In genomic region chrX:155216179-155216939, GRCh38 we compare ENCODE assay signal across 8 cellular contexts. TPM values are rescaled to one million over a fixed set of nuclear protein-coding genes. Genes with fewer than 3 reads are reported as not detected.
DNase-seq lines count a peak whose midpoint lies in the region; ATAC-seq and TF ChIP-seq lines count a peak whose summit lies in the region.

VBP1 (plus strand) TSS chrX:155216460; CDS start chrX:155216483, 23 bp downstream.

- intact Hi-C loops in activated CD4-positive, alpha-beta T cell treated with anti-CD3 and anti-CD28 coated beads, Interleukin-2, amount 10 ng/mL, durations not matched to agents 24 days and 14 days (cut with micrococcal nuclease): loop anchor here (1.0 to 10.0 kb wide), 7 partner anchors 47 to 396 kb away; partner anchors contain the start of genes FUNDC2, SPRY3 and TMLHE

- peak within 1 kb of the TSS; percentile 90 for H3K27ac Mint-ChIP-seq in activated CD4-positive, alpha-beta T cell treated with anti-CD3 and anti-CD28 coated beads, Interleukin-2, amount 10 ng/mL, durations not matched to agents 24 days and 14 days

- peak; percentile 98 for ATAC-seq in GM19324 (IDR thresholded peaks at IDR 0.05; ENCODE audit: low FRiP score, unreplicated experiment)
- peak; percentile 88 for ATAC-seq in HG03469 (IDR thresholded peaks at IDR 0.05; ENCODE audit: unreplicated experiment)

- peak within 1 kb of the TSS; percentile 80 to 95 (median 89) for H3K27ac ChIP-seq in BLaER1 treated with 17β-estradiol and CSF1 and Interleukin-3, amounts not matched to agents 10 nM and 100 nM
- peak within 1 kb of the TSS; percentile 71 to 94 for H3K27ac ChIP-seq in coronary artery
- peak within 1 kb of the TSS; percentile 87 for H3K27ac ChIP-seq in layer of hippocampus (ENCODE audit: low read depth, low read length)

- H3K4me1 ChIP-seq in BLaER1 treated with 17β-estradiol and CSF1 and Interleukin-3, amounts not matched to agents 10 nM and 100 nM: peaks cover 4 to 22% (median 18%) of the 10 kb centered on the region in 10 experiments; a peak in 14 of 20 replicates

- H3K9me3 Mint-ChIP-seq in activated CD4-positive, alpha-beta T cell treated with anti-CD3 and anti-CD28 coated beads, Interleukin-2, amount 10 ng/mL, durations not matched to agents 24 days and 14 days: no peaks in the 10 kb centered on the region

- H3K36me3 ChIP-seq in BLaER1 treated with 17β-estradiol and CSF1 and Interleukin-3, amounts not matched to agents 10 nM and 100 nM: peaks cover 11 to 19% (median 14%) of the 10 kb centered on the region in 11 experiments

- H3K9me3 ChIP-seq in BLaER1 treated with 17β-estradiol and CSF1 and Interleukin-3, amounts not matched to agents 10 nM and 100 nM (replicated peaks in 1 of 11): peaks cover 0 to 13% (median 10%) of the 10 kb centered on the region in 11 experiments; a peak in 14 of 22 replicates

- H3K4me3 ChIP-seq in BLaER1 treated with 17β-estradiol and CSF1 and Interleukin-3, amounts not matched to agents 10 nM and 100 nM: peak within 1 kb of the TSS; percentile 58 to 81 (median 71)
- H3K4me3 ChIP-seq in coronary artery: peak within 1 kb of the TSS; percentile 80

- peaks cover 4% of the 10 kb centered on the region for H3K36me3 Mint-ChIP-seq in activated CD4-positive, alpha-beta T cell treated with anti-CD3 and anti-CD28 coated beads, Interleukin-2, amount 10 ng/mL, durations not matched to agents 24 days and 14 days (ENCODE audit: low read depth)

- H3K9ac ChIP-seq in BLaER1 treated with 17β-estradiol and CSF1 and Interleukin-3, amounts not matched to agents 10 nM and 100 nM: peak within 1 kb of the TSS; percentile 88 to 92 (median 90)

- peak within 1 kb of the TSS; percentile 99 for H3K4me3 Mint-ChIP-seq in activated CD4-positive, alpha-beta T cell treated with anti-CD3 and anti-CD28 coated beads, Interleukin-2, amount 10 ng/mL, durations not matched to agents 24 days and 14 days

- H4K20me1 ChIP-seq in BLaER1 treated with 17β-estradiol and CSF1 and Interleukin-3, amounts not matched to agents 10 nM and 100 nM: peaks cover 0 to 21% (median 9%) of the 10 kb centered on the region in 11 experiments; a peak in 11 of 22 replicates

- TF ChIP-seq CTCF in coronary artery (IDR thresholded peaks at IDR 0.05): peak; percentile 38

- H3K27me3 Mint-ChIP-seq in activated CD4-positive, alpha-beta T cell treated with anti-CD3 and anti-CD28 coated beads, Interleukin-2, amount 10 ng/mL, durations not matched to agents 24 days and 14 days: no peaks in the 10 kb centered on the region

- peaks cover 19% of the 10 kb centered on the region for H3K4me1 Mint-ChIP-seq in activated CD4-positive, alpha-beta T cell treated with anti-CD3 and anti-CD28 coated beads, Interleukin-2, amount 10 ng/mL, durations not matched to agents 24 days and 14 days

- peaks cover 10 to 84% (median 63%) of the 10 kb centered on the region in 11 experiments; a peak in 21 of 22 replicates for H3K27me3 ChIP-seq in BLaER1 treated with 17β-estradiol and CSF1 and Interleukin-3, amounts not matched to agents 10 nM and 100 nM
- H3K27me3 ChIP-seq in layer of hippocampus (ENCODE audit: control insufficient read depth, insufficient read depth, low read length): no peaks in the 10 kb centered on the region

- H3K4me2 ChIP-seq in BLaER1 treated with 17β-estradiol and CSF1 and Interleukin-3, amounts not matched to agents 10 nM and 100 nM: peak within 1 kb of the TSS; percentile 55 to 86 (median 69)

- DNase-seq in NCI-H526 (lab: John Stamatoyannopoulos, UW) (peak; percentile 99), coronary artery (ENCODE audit: low spot score) (peak; percentile 93)
- DNase-seq in activated CD4-positive, alpha-beta T cell treated with anti-CD3 and anti-CD28 coated beads, Interleukin-2, amount 10 ng/mL, durations not matched to agents 24 days and 14 days: peak; percentile 95
- peak; percentile 71 to 73 for DNase-seq in stimulated activated CD4-positive, alpha-beta T cell treated with anti-CD3 and anti-CD28 coated beads, Interleukin-1b, Interleukin-23, amount 100 ng/mL, for 4 hours (ENCODE audit: low read depth in 2 of 2)

RNA-seq across cellular contexts. Expression of gene VBP1, which starts in this region (rescaled TPM):
- total RNA-seq in activated CD4-positive, alpha-beta T cell treated with anti-CD3 and anti-CD28 coated beads, Interleukin-2, amount 10 ng/mL, durations not matched to agents 24 days and 14 days: 86.4 and 87.5 TPM in 2 replicates

Comparison
In these comparisons a context has a peak if more than half of its experiments do, and no peak if none do; other contexts are left out.
1. Peak in every context shown above with its lines: DNase-seq, ATAC-seq, H3K4me3 ChIP-seq and H3K27ac ChIP-seq.